In genomic region chr3:56988874-56989433, GRCh38 we compare ENCODE assay signal across 8 cellular contexts.
A peak's percentile ranks its signal among the peaks of the same experiment; 100 is the strongest.
DNase-seq lines count a peak whose midpoint lies in the region; ATAC-seq lines count a peak whose summit lies in the region.

No MANE protein-coding gene starts in this region.

- no peaks in the 10 kb centered on the region for H3K36me3 ChIP-seq in NT2/D1 (ENCODE audit: insufficient read depth, insufficient read length, low read length)

- H3K4me1 ChIP-seq in NT2/D1 (ENCODE audit: insufficient read depth, insufficient read length), result peaks cover 6% of the 10 kb centered on the region

- no peak overlapping the region for H3K9ac ChIP-seq in NT2/D1 (ENCODE audit: insufficient read length, low read depth)

- H3K4me3 ChIP-seq in NT2/D1 (ENCODE audit: insufficient read length, low read depth), result no peak overlapping the region

- peak; percentile 42 for DNase-seq in CMK (ENCODE audit: low read depth)
- peak; percentile 40 for DNase-seq in HS-5 (ENCODE audit: low read depth)
- peak; percentile 81 for DNase-seq in NT2/D1 (ENCODE audit: low read depth, low spot score)
- peak; percentile 51 for DNase-seq in activated CD8-positive, alpha-beta memory T cell treated with anti-CD3 and anti-CD28 coated beads, Interleukin-2, amount 50 U/mL, for 1 hour (ENCODE audit: extremely low read depth)
- peak; percentile 70 for DNase-seq in epidermal melanocyte (ENCODE audit: insufficient read length, low spot score)
- DNase-seq in mucosa of gallbladder (ENCODE audit: low spot score), result peak; percentile 87
- peak; percentile 83 for DNase-seq in stimulated activated CD8-positive, alpha-beta memory T cell treated with anti-CD3 and anti-CD28 coated beads, Interleukin-4, amount 100 ng/mL, for 48 hours

- H3K27me3 ChIP-seq in NT2/D1 (ENCODE audit: insufficient read depth, insufficient read length), result no peaks in the 10 kb centered on the region

- H3K9me3 ChIP-seq in NT2/D1 (ENCODE audit: insufficient read depth, low read length), result no peaks in the 10 kb centered on the region

- ATAC-seq in HG02973 (IDR thresholded peaks at IDR 0.05; ENCODE audit: unreplicated experiment), result no peak
